Comparison of ENCODE assay signal across 8 cellular contexts in genomic region chr12:95653761-95654546, GRCh38.
A peak's percentile ranks its signal among the peaks of the same experiment; 100 is the strongest.
DNase-seq lines count a peak whose midpoint lies in the region; ATAC-seq and TF ChIP-seq lines count a peak whose summit lies in the region.

No MANE protein-coding gene starts in this region.

- WGBS in GM23248 (ENCODE audit: low coverage in 1 of 2, low lambda C conversion rate in 2 of 2, missing lambda C conversion rate in 2 of 2), 2 experiments, result 74 to 75% methylated on average over 9 of the region's 9 CpGs

- no peaks in the 10 kb centered on the region for H3K79me2 ChIP-seq in GM23248 (ENCODE audit: insufficient read depth)

- H2AFZ ChIP-seq in GM23248, result no peak overlapping the region

- no peaks in the 10 kb centered on the region for H3K9me2 ChIP-seq in GM23248 (ENCODE audit: insufficient read depth)

- H3K4me2 ChIP-seq in GM23248 (ENCODE audit: unreplicated experiment), result peak overlapping the region; percentile 5

- DNase-seq in GM23248 (peak; percentile 90), SJSA1 (ENCODE audit: low read depth in 1 of 2, low spot score in 2 of 2) (peak in 1 of 2 experiments; percentile 11), fibroblast of mammary gland (ENCODE audit: low read depth) (peak; percentile 80), retinal pigment epithelial cell (ENCODE audit: low read depth) (peak; percentile 73), mucosa of descending colon (no peak), inferior parietal cortex (ENCODE audit: extremely low spot score) (no peak)

- TF ChIP-seq CTCF in fibroblast of mammary gland (conservative IDR thresholded peaks at IDR 0.05; ENCODE audit: control insufficient read depth, insufficient read depth, low read depth, low read length) (no peak), retinal pigment epithelial cell (conservative IDR thresholded peaks at IDR 0.05; ENCODE audit: low read depth, low read length) (no peak), mucosa of descending colon (IDR thresholded peaks at IDR 0.05) (no peak)

- H3K27me3 ChIP-seq in GM23248 (replicated peaks; ENCODE audit: insufficient read depth) (no peaks in the 10 kb centered on the region), SJSA1 (replicated peaks) (no peaks in the 10 kb centered on the region)

- in situ Hi-C loops in GM23248 (cut with MboI), result no loop called here

- H4K20me1 ChIP-seq in GM23248 (ENCODE audit: insufficient read depth), result no peaks in the 10 kb centered on the region

- no peak for ATAC-seq in GM21381 (IDR thresholded peaks at IDR 0.05; ENCODE audit: unreplicated experiment)
- no peak for ATAC-seq in mucosa of descending colon
- no peak for ATAC-seq in HG02678 (IDR thresholded peaks at IDR 0.05; ENCODE audit: unreplicated experiment)

- H3K4me3 ChIP-seq in GM23248 (no peak overlapping the region), SJSA1 (no peak overlapping the region), fibroblast of mammary gland (ENCODE audit: control insufficient read depth, low read depth, low read length) (no peak overlapping the region), retinal pigment epithelial cell (ENCODE audit: low read length) (no peak overlapping the region), mucosa of descending colon (no peak overlapping the region)

- H3K27ac ChIP-seq in GM23248 (peak overlapping the region; percentile 87), SJSA1 (peak overlapping the region; percentile 47)

- peak overlapping the region; percentile 54 for H3K9ac ChIP-seq in GM23248

- H3K4me1 ChIP-seq in GM23248 (ENCODE audit: insufficient read depth) (peaks cover 26% of the 10 kb centered on the region), SJSA1 (replicated peaks) (peaks cover 22% of the 10 kb centered on the region), mucosa of descending colon (ENCODE audit: low read depth) (peaks cover 11% of the 10 kb centered on the region)

- intact Hi-C loops in mucosa of descending colon (cut with DNase I, micrococcal nuclease), result no loop called here

- H3K9me3 ChIP-seq in GM23248 (ENCODE audit: low read depth) (no peaks in the 10 kb centered on the region), SJSA1 (replicated peaks) (no peaks in the 10 kb centered on the region), mucosa of descending colon (no peaks in the 10 kb centered on the region)

- no peaks in the 10 kb centered on the region for H3K36me3 ChIP-seq in GM23248 (ENCODE audit: low read depth)
- H3K36me3 ChIP-seq in SJSA1, result no peaks in the 10 kb centered on the region
- H3K36me3 ChIP-seq in mucosa of descending colon (ENCODE audit: low read depth), result no peaks in the 10 kb centered on the region

- peaks cover 16% of the 10 kb centered on the region; the same call in 1 of the 2 replicates for H3F3A ChIP-seq in GM23248 (ENCODE audit: insufficient read depth)

Comparison
In these comparisons a context has a peak if more than half of its experiments do, and no peak if none do; other contexts are left out.
1. DNase-seq: peak in GM23248 (single experiment), fibroblast of mammary gland (single experiment) and retinal pigment epithelial cell (single experiment); none in mucosa of descending colon (0 of 3) and inferior parietal cortex (single experiment).